ENCODE assay signal across 6 cellular contexts in genomic region chr6:53209681-53210080, GRCh38.
"Had no signal": no experiment of that assay in that cellular context is flagged by ENCODE, and none has a peak within 500 bp of the region (broad histone marks: within the 10 kb centered on the region; RNA-seq: fewer than 3 reads in every experiment).

No MANE protein-coding gene starts in this region.

- ATAC-seq: HepG2, K562 had no signal

- H3K4me3 Mint-ChIP-seq: IgD-negative memory B cell had no signal

- H3K4me3 ChIP-seq: K562 had no signal

- DNase-seq: IMR-90, KBM-7 had no signal

- H3K27me3 Mint-ChIP-seq: IgD-negative memory B cell had no signal

- H3K27ac ChIP-seq: HL-60 had no signal
